ENCODE assay signal across 9 cellular contexts in genomic region chrX:125293792-125294780, GRCh38. TPM values are rescaled to one million over a fixed set of nuclear protein-coding genes. Genes with fewer than 3 reads are reported as not detected.
DNase-seq lines count a peak whose midpoint lies in the region; ATAC-seq and TF ChIP-seq lines count a peak whose summit lies in the region.
"Had no signal": no experiment of that assay in that cellular context is flagged by ENCODE, and none has a peak within 500 bp of the region (broad histone marks: within the 10 kb centered on the region; RNA-seq: fewer than 3 reads in every experiment).

No MANE protein-coding gene starts in this region.

- H3K36me3 Mint-ChIP-seq in activated naive CD8-positive, alpha-beta T cell = no peaks in the 10 kb centered on the region

- peaks cover 21% of the 10 kb centered on the region for H3K4me1 Mint-ChIP-seq in activated naive CD8-positive, alpha-beta T cell (ENCODE audit: low read depth)

- intact Hi-C loops in mammary epithelial cell (cut with micrococcal nuclease) = no loop called here

- H3K79me2 ChIP-seq in mammary epithelial cell (ENCODE audit: insufficient read depth, low read length) = no peaks in the 10 kb centered on the region

- H3K9me3 ChIP-seq in mammary epithelial cell (replicated peaks; ENCODE audit: insufficient read depth, low read length) = no peaks in the 10 kb centered on the region

- H3K27ac Mint-ChIP-seq in activated naive CD8-positive, alpha-beta T cell = peak overlapping the region; percentile 86

- H2AFZ ChIP-seq in mammary epithelial cell (ENCODE audit: low read depth, low read length) = no peak overlapping the region

- no peaks in the 10 kb centered on the region for H3K4me1 ChIP-seq in mammary epithelial cell (ENCODE audit: insufficient read depth, low read length)

- H3K27ac ChIP-seq in mammary epithelial cell (ENCODE audit: insufficient read depth, low read depth, low read length) = no peak overlapping the region

- in situ Hi-C loops in mammary epithelial cell (cut with MboI; ENCODE audit: low sequenced_read_pairs in 2 of 2) = no loop called here

- ATAC-seq in GM21423 (IDR thresholded peaks at IDR 0.05; ENCODE audit: unreplicated experiment) (peak; percentile 49), HG03442 (IDR thresholded peaks at IDR 0.05; ENCODE audit: unreplicated experiment) (peak; percentile 63), esophagus mucosa (no peak)

- no peaks in the 10 kb centered on the region for H3K36me3 ChIP-seq in mammary epithelial cell (ENCODE audit: insufficient read depth, low read length)

- H3K9ac ChIP-seq in mammary epithelial cell (ENCODE audit: insufficient read depth, low read length) = no peak overlapping the region

- dilution Hi-C loops in mammary epithelial cell (cut with HindIII; ENCODE audit: low sequenced_read_pairs) = no loop called here

- no peak for TF ChIP-seq CTCF in mammary epithelial cell (conservative IDR thresholded peaks at IDR 0.05 in 1 of 2, IDR thresholded peaks at IDR 0.05 in 1 of 2; ENCODE audit: extremely low read depth in 1 of 2, insufficient read depth in 1 of 2, low read depth in 1 of 2, low read length in 2 of 2)

- CTCF ChIA-PET in mammary epithelial cell (lab: Charles Lee; ENCODE audit: low non-redundant PET) = no interaction called here

- H3K4me3 ChIP-seq in mammary epithelial cell (replicated peaks in 1 of 3; ENCODE audit: insufficient read depth in 1 of 3, low read depth in 2 of 3, low read length in 3 of 3) = no peak overlapping the region

- H3K9me3 Mint-ChIP-seq in activated naive CD8-positive, alpha-beta T cell (ENCODE audit: low read depth) = no peaks in the 10 kb centered on the region

- DNase-seq in GF-D8 (lab: John Stamatoyannopoulos, UW) (peak; percentile 1), globus pallidus (ENCODE audit: low spot score) (no peak), nucleus accumbens (lab: John Stamatoyannopoulos, UW) (no peak), mammary epithelial cell (no peak)

- no peaks in the 10 kb centered on the region for H3K27me3 ChIP-seq in mammary epithelial cell (ENCODE audit: insufficient read depth, low read length)

- no peaks in the 10 kb centered on the region for H3K27me3 Mint-ChIP-seq in activated naive CD8-positive, alpha-beta T cell

- no peaks in the 10 kb centered on the region for H4K20me1 ChIP-seq in mammary epithelial cell (ENCODE audit: insufficient read depth, low read length)

- H3K4me2 ChIP-seq in mammary epithelial cell (ENCODE audit: insufficient read depth, low read depth, low read length) = no peak overlapping the region

- 5% methylated on average over 1 of the region's 1 CpG for WGBS in mammary epithelial cell (ENCODE audit: low coverage, missing lambda C conversion rate)

- BruUV-seq in mammary epithelial cell (replicated peaks; lab: Mats Ljungman, UMichigan) = no TSS peak

- peak overlapping the region; percentile 64 for H3K4me3 Mint-ChIP-seq in activated naive CD8-positive, alpha-beta T cell

RNA-seq across cellular contexts. Expression of gene TEX13C, which starts 25.6 kb away (rescaled TPM):
- total RNA-seq in esophagus mucosa (not detected), mammary epithelial cell (not detected)
- not detected for polyA plus RNA-seq in mammary epithelial cell
- not detected for polyA minus RNA-seq in mammary epithelial cell
- polyA plus RNA-seq: neural cell had no signal
